36 cellular contexts compared by ENCODE assay signal in the genomic region with DNA sequence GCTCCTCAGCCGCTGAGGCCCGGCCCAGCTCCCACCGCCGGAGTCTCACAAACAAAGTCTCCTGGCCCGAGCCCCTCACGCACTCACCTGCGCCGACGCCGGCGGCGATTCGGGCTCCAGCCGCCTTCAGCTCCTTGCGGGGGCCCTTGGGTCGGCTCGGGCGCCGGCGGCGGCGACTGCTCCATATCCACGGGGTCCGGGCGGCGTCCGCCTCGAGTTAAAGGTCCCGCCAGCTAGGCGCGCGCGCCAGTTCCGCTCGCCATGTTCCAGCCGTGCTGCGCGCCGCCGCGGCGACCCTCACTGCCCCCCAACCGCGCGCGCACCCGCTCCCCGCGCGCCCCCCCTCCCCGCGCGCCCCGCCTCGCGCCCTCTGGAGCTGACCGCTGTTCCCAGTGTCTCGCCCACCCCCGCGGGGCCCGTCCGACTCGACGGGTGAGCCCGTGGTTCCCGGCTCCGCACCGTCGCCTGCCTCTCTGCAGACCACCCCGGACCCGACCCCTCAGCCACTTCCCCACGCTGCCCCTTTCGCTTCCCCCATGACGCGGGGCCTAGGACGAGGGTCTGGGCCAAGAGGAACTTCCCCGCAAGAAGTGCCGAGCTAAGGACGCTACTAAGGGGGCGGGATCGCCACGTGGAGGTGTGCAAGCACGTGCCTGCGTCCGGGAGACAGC.
DNase-seq lines count a peak whose midpoint lies in the region; ATAC-seq, FAIRE-seq and TF ChIP-seq lines count a peak whose summit lies in the region.
"Had no signal": no experiment of that assay in that cellular context is flagged by ENCODE, and none has a peak within 500 bp of the region (broad histone marks: within the 10 kb centered on the region; RNA-seq: fewer than 3 reads in every experiment).

No MANE protein-coding gene starts in this region.

- FAIRE-seq in endothelial cell of umbilical vein (lab: Jason Lieb, UNC): no peak
- FAIRE-seq: A204.1, GM12878, H54, keratinocyte had no signal

- no peaks in the 10 kb centered on the region for H4K20me1 ChIP-seq in endothelial cell of umbilical vein (replicated peaks; ENCODE audit: control insufficient read depth, extremely low read depth, insufficient read depth, low read length)

- no peak overlapping the region for H3K4me2 ChIP-seq in endothelial cell of umbilical vein (ENCODE audit: insufficient read depth, low read length)
- H3K4me2 ChIP-seq: neural progenitor cell had no signal

- H3K36me3 ChIP-seq in H7 (replicated peaks; ENCODE audit: control insufficient read depth, insufficient read depth, low read length) (no peaks in the 10 kb centered on the region), endothelial cell of umbilical vein (ENCODE audit: control insufficient read depth in 2 of 2, extremely low read depth in 1 of 2, insufficient read depth in 2 of 2, low read length in 2 of 2) (no peaks in the 10 kb centered on the region), urinary bladder (ENCODE audit: insufficient read depth) (no peaks in the 10 kb centered on the region)
- H3K36me3 ChIP-seq: adrenal gland, esophagus muscularis mucosa, heart left ventricle, neural progenitor cell, right lobe of liver, WERI-Rb-1 had no signal

- DNase-seq in activated CD4-positive, alpha-beta T cell treated with anti-CD3 and anti-CD28 coated beads for 36 hours: peak; percentile 31
- DNase-seq in activated CD4-positive, alpha-beta T cell treated with anti-CD3 and anti-CD28 coated beads for 1 hour: no peak
- peak; percentile 5 for DNase-seq in H7
- no peak for DNase-seq in endothelial cell of umbilical vein (ENCODE audit: low read depth, low spot score)
- DNase-seq in T-helper 17 cell: no peak
- no peak for DNase-seq in EL
- DNase-seq: activated CD4-positive, alpha-beta T cell treated with anti-CD3 and anti-CD28 coated beads, Interleukin-2, amount 50 U/mL, for 1 hour; activated gamma-delta T cell treated with Interleukin-2 at 50 U/mL for 16 hours; adrenal gland; CD4-positive, alpha-beta memory T cell; foreskin keratinocyte; KG1; MM.1S; NCI-H1417; NCI-H2029 treated with DMSO at 0.1 percent for 48 hours; NCI-H226; NCI-H69; SHP77 treated with DMSO at 0.1 percent for 48 hours; stimulated activated CD4-positive, alpha-beta T cell treated with anti-CD3 and anti-CD28 coated beads, Interleukin-4, amount 100 ng/mL, for 1 hour; WERI-Rb-1 had no signal

- CTCF ChIA-PET in activated CD4-positive, alpha-beta T cell treated with anti-CD3 and anti-CD28 coated beads for 36 hours (lab: Charles Lee): no interaction called here
- CTCF ChIA-PET in endothelial cell of umbilical vein (lab: Charles Lee): no interaction called here

- H3K79me2 ChIP-seq in endothelial cell of umbilical vein (ENCODE audit: control insufficient read depth, insufficient read depth, low read length): no peaks in the 10 kb centered on the region

- 20% methylated on average over 85 of the region's 85 CpGs for WGBS in urinary bladder

- no peaks in the 10 kb centered on the region for H3K9me1 ChIP-seq in endothelial cell of umbilical vein (replicated peaks; ENCODE audit: control insufficient read depth, extremely low read depth, insufficient read depth, low read length)

- H3K4me3 Mint-ChIP-seq in activated CD4-positive, alpha-beta T cell treated with anti-CD3 and anti-CD28 coated beads for 36 hours: no peak overlapping the region
- no peak overlapping the region for H3K4me3 Mint-ChIP-seq in T-helper 17 cell
- H3K4me3 Mint-ChIP-seq: B cell; central memory CD8-positive, alpha-beta T cell; dendritic cell treated with granulocyte-macrophage colony-stimulating factor and Interleukin-4, amounts not matched to agents 40 ng/mL and 50 ng/mL, for 4 days; neural progenitor cell; type B pancreatic cell had no signal

- no peak overlapping the region for H3K27ac Mint-ChIP-seq in activated CD4-positive, alpha-beta T cell treated with anti-CD3 and anti-CD28 coated beads for 36 hours
- no peak overlapping the region for H3K27ac Mint-ChIP-seq in T-helper 17 cell
- H3K27ac Mint-ChIP-seq: B cell; dendritic cell treated with granulocyte-macrophage colony-stimulating factor and Interleukin-4, amounts not matched to agents 40 ng/mL and 50 ng/mL, for 4 days; neural progenitor cell; type B pancreatic cell had no signal

- no peak overlapping the region for H3K27ac ChIP-seq in endothelial cell of umbilical vein (ENCODE audit: insufficient read depth, low read depth, low read length)
- no peak overlapping the region for H3K27ac ChIP-seq in urinary bladder (ENCODE audit: low read depth)
- H3K27ac ChIP-seq: adrenal gland, body of pancreas, esophagus muscularis mucosa, foreskin keratinocyte, heart left ventricle, neural progenitor cell, right lobe of liver, WERI-Rb-1 had no signal

- TF ChIP-seq POLR2A in endothelial cell of umbilical vein (IDR thresholded peaks at IDR 0.05; ENCODE audit: low read depth, low read length): no peak

- H3K9me3 ChIP-seq in endothelial cell of umbilical vein (replicated peaks; ENCODE audit: control insufficient read depth, insufficient read depth, low read length) (no peaks in the 10 kb centered on the region), T-helper 17 cell (ENCODE audit: control insufficient read depth, low read length, poor library complexity, severe bottlenecking) (no peaks in the 10 kb centered on the region)
- H3K9me3 ChIP-seq: adrenal gland, body of pancreas, heart left ventricle, right lobe of liver had no signal

- dilution Hi-C loops in endothelial cell of umbilical vein (cut with MboI; ENCODE audit: extremely low pct_ligation_motif_present, low sequenced_read_pairs): no loop called here

- H3K4me3 ChIP-seq in H7 (ENCODE audit: insufficient read depth, low read depth, low read length) (no peak overlapping the region), endothelial cell of umbilical vein (replicated peaks in 1 of 3; ENCODE audit: insufficient read depth in 1 of 3, low read depth in 1 of 3, low read length in 3 of 3) (no peak overlapping the region), urinary bladder (ENCODE audit: low read depth, low read length) (peak overlapping the region; percentile 14)
- H3K4me3 ChIP-seq: adrenal gland, body of pancreas, GM12878, neural progenitor cell, right lobe of liver had no signal

- H3K27me3 ChIP-seq in H7 (ENCODE audit: control insufficient read depth, insufficient read depth, low read length) (no peaks in the 10 kb centered on the region), endothelial cell of umbilical vein (ENCODE audit: control insufficient read depth in 2 of 2, insufficient read depth in 2 of 2, low read length in 2 of 2) (no peaks in the 10 kb centered on the region)
- H3K27me3 ChIP-seq: adrenal gland, body of pancreas, neural progenitor cell, right lobe of liver had no signal

- no peak overlapping the region for H3K9ac ChIP-seq in endothelial cell of umbilical vein (replicated peaks; ENCODE audit: extremely low read depth, insufficient read depth, low read length)
- H3K9ac ChIP-seq: neural progenitor cell had no signal

- ATAC-seq in activated CD4-positive, alpha-beta T cell treated with anti-CD3 and anti-CD28 coated beads for 36 hours: no peak
- no peak for ATAC-seq in HG03280 (IDR thresholded peaks at IDR 0.05; ENCODE audit: unreplicated experiment)
- ATAC-seq in T-helper 17 cell: no peak
- ATAC-seq: body of pancreas, foreskin keratinocyte, GM12878, heart left ventricle, Panc1, right lobe of liver had no signal

- no peaks in the 10 kb centered on the region for H3K9me3 Mint-ChIP-seq in activated CD4-positive, alpha-beta T cell treated with anti-CD3 and anti-CD28 coated beads for 36 hours (ENCODE audit: low read depth)
- H3K9me3 Mint-ChIP-seq: dendritic cell treated with granulocyte-macrophage colony-stimulating factor and Interleukin-4, amounts not matched to agents 40 ng/mL and 50 ng/mL, for 4 days; type B pancreatic cell had no signal

- intact Hi-C loops in activated CD4-positive, alpha-beta T cell treated with anti-CD3 and anti-CD28 coated beads for 36 hours (cut with DNase I, micrococcal nuclease): no loop called here
- intact Hi-C loops in endothelial cell of umbilical vein (cut with micrococcal nuclease): no loop called here

- H2AFZ ChIP-seq in endothelial cell of umbilical vein (ENCODE audit: low read depth, low read length): no peak overlapping the region
- H2AFZ ChIP-seq: neural progenitor cell had no signal

- H3K4me1 Mint-ChIP-seq in activated CD4-positive, alpha-beta T cell treated with anti-CD3 and anti-CD28 coated beads for 36 hours: peaks cover 2% of the 10 kb centered on the region
- H3K4me1 Mint-ChIP-seq in T-helper 17 cell: peaks cover 4% of the 10 kb centered on the region
- H3K4me1 Mint-ChIP-seq: central memory CD8-positive, alpha-beta T cell; neural progenitor cell had no signal

- H3K36me3 Mint-ChIP-seq in activated CD4-positive, alpha-beta T cell treated with anti-CD3 and anti-CD28 coated beads for 36 hours (ENCODE audit: low read depth): peaks cover 3% of the 10 kb centered on the region
- peaks cover 3% of the 10 kb centered on the region for H3K36me3 Mint-ChIP-seq in T-helper 17 cell (ENCODE audit: low read depth)
- H3K36me3 Mint-ChIP-seq: neural progenitor cell, type B pancreatic cell had no signal

- TF ChIP-seq CTCF in endothelial cell of umbilical vein (IDR thresholded peaks at IDR 0.05; ENCODE audit: extremely low read depth in 1 of 2, insufficient read depth in 1 of 2, low read depth in 1 of 2, low read length in 2 of 2): no peak

- H3K4me1 ChIP-seq in endothelial cell of umbilical vein (ENCODE audit: control insufficient read depth, extremely low read depth, insufficient read depth, low read length) (no peaks in the 10 kb centered on the region), urinary bladder (ENCODE audit: insufficient read depth) (no peaks in the 10 kb centered on the region)
- H3K4me1 ChIP-seq: adrenal gland, body of pancreas, foreskin keratinocyte, neural progenitor cell, right lobe of liver had no signal

- BruUV-seq in endothelial cell of umbilical vein (replicated peaks; lab: Mats Ljungman, UMichigan): no TSS peak

- POLR2A ChIA-PET in activated CD4-positive, alpha-beta T cell treated with anti-CD3 and anti-CD28 coated beads for 36 hours (lab: Charles Lee): no interaction called here
- POLR2A ChIA-PET in endothelial cell of umbilical vein (lab: Charles Lee): no interaction called here

- H3K27me3 Mint-ChIP-seq in activated CD4-positive, alpha-beta T cell treated with anti-CD3 and anti-CD28 coated beads for 36 hours: peaks cover 30% of the 10 kb centered on the region
- H3K27me3 Mint-ChIP-seq in T-helper 17 cell: peaks cover 31% of the 10 kb centered on the region
- H3K27me3 Mint-ChIP-seq: central memory CD8-positive, alpha-beta T cell; type B pancreatic cell had no signal

TF ChIP-seq in endothelial cell of umbilical vein, 7 proteins besides CTCF, POLR2A, EP300 and RAD21:
- TF ChIP-seq FOS (IDR thresholded peaks at IDR 0.05; ENCODE audit: borderline replicate concordance, insufficient read depth, low read length) (no peak), MYC (IDR thresholded peaks at IDR 0.05; ENCODE audit: low read depth, low read length) (no peak)
- TF ChIP-seq, protein P1, sequence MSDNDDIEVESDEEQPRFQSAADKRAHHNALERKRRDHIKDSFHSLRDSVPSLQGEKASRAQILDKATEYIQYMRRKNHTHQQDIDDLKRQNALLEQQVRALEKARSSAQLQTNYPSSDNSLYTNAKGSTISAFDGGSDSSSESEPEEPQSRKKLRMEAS (IDR thresholded peaks at IDR 0.05; ENCODE audit: insufficient read depth, insufficient read length): peak; percentile 20

Comparison
In these comparisons a context has a peak if more than half of its experiments do, and no peak if none do; other contexts are left out.
1. DNase-seq: peak in activated CD4-positive, alpha-beta T cell treated with anti-CD3 and anti-CD28 coated beads for 36 hours (single experiment) and H7 (single experiment); none in activated CD4-positive, alpha-beta T cell treated with anti-CD3 and anti-CD28 coated beads for 1 hour (single experiment), endothelial cell of umbilical vein (single experiment), T-helper 17 cell (0 of 3) and EL (single experiment).